In the genomic region with DNA sequence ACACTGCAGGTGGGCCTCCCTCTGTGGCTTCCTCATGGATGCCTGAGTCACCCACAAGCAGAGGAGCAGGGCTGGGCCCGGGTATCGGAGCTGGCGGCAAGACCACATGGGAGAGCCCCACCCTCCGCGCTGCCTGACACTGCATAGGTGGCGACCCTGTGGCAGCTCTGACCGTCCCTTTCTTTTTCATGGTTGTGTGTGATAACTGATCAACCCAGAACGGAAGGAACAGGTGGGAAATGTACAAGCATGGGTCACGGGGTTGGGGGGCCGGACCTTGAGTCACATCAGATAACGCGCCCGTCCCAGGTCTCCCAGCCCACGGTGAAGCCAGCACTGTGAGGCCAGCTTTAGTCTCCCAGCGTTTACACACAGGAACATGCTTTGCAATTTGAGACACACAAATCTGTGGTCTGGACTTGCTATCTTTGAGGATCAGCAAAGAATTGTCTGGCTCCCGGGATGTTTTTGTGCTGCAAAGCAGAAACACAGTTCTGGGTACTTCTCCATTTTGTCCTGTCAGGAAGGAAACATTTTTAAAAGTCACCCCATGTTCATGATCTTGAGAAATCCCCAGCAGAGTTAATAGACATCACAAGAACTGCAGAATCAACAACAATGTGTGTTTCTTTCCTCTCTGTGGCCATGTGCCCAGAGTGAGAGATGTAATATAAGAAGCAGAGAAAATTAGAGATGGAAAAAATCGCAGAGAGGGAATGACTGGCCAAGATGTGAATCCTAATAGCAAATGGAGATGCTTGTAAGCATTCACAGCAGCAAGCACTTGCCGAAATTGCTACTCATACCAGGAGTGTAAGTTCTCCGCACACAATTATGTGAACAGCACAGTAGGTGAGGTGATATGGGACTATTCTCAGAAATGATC, we compare ENCODE assay signal across 8 cellular contexts.
DNase-seq lines count a peak whose midpoint lies in the region; ATAC-seq and TF ChIP-seq lines count a peak whose summit lies in the region.

No MANE protein-coding gene starts in this region.

- peaks cover 20% of the 10 kb centered on the region for H3K4me1 ChIP-seq in DOHH2 (ENCODE audit: control insufficient read depth, low read length)
- peaks cover 10 to 20% (median 15%) of the 10 kb centered on the region in 3 donors for H3K4me1 ChIP-seq in skeletal muscle tissue (ENCODE audit: control insufficient read depth in 3 of 3, insufficient read depth in 3 of 3, low read length in 3 of 3)

- H4K20me1 ChIP-seq in DOHH2 (ENCODE audit: control insufficient read depth, insufficient read depth, low read depth, low read length): no peaks in the 10 kb centered on the region

- no peaks in the 10 kb centered on the region for H3K9me2 ChIP-seq in DOHH2 (replicated peaks; ENCODE audit: control insufficient read depth, low read length)

- no peak for TF ChIP-seq CTCF in DOHH2 (IDR thresholded peaks at IDR 0.05; ENCODE audit: low read depth, low read length, poor library complexity, severe bottlenecking)
- no peak for TF ChIP-seq CTCF in WERI-Rb-1 (IDR thresholded peaks at IDR 0.05; ENCODE audit: low read depth, low read length)

- H3K9ac ChIP-seq in skeletal muscle tissue (ENCODE audit: low read depth in 1 of 3, low read length in 3 of 3): peak overlapping the region in 2 of 3 donors; percentile 58 to 66

- no peaks in the 10 kb centered on the region for H3K36me3 ChIP-seq in DOHH2 (ENCODE audit: control insufficient read depth, low read length)
- H3K36me3 ChIP-seq in skeletal muscle tissue (ENCODE audit: control insufficient read depth in 3 of 3, insufficient read depth in 3 of 3, low read length in 3 of 3): no peaks in the 10 kb centered on the region
- H3K36me3 ChIP-seq in WERI-Rb-1: no peaks in the 10 kb centered on the region

- peaks cover 3% of the 10 kb centered on the region; the same call in 1 of the 2 replicates for H3F3A ChIP-seq in DOHH2 (ENCODE audit: control insufficient read depth, insufficient read depth)

- H3K9me3 ChIP-seq in DOHH2 (ENCODE audit: control insufficient read depth, insufficient read depth, low read length): no peaks in the 10 kb centered on the region
- H3K9me3 ChIP-seq in skeletal muscle tissue (ENCODE audit: control insufficient read depth in 3 of 3, low read length in 3 of 3): no peaks in the 10 kb centered on the region
- H3K9me3 ChIP-seq in WERI-Rb-1 (ENCODE audit: severe bottlenecking): peaks cover 4% of the 10 kb centered on the region

- peak overlapping the region; percentile 57 for H3K4me2 ChIP-seq in DOHH2 (ENCODE audit: low read length)

- intact Hi-C loops in left cardiac atrium (cut with DNase I): no loop called here

- peak overlapping the region; percentile 43 for H3K27ac ChIP-seq in DOHH2 (ENCODE audit: low read depth, low read length)
- peak overlapping the region; percentile 83 for H3K27ac ChIP-seq in skeletal muscle tissue (ENCODE audit: low read depth, low read length)
- no peak overlapping the region for H3K27ac ChIP-seq in WERI-Rb-1

- ATAC-seq in GM19397 (IDR thresholded peaks at IDR 0.05; ENCODE audit: unreplicated experiment) (peak; percentile 86), HG03469 (IDR thresholded peaks at IDR 0.05; ENCODE audit: unreplicated experiment) (peak; percentile 70), left cardiac atrium (peak; percentile 79 to 80)

- DNase-seq in activated CD8-positive, alpha-beta memory T cell treated with anti-CD3 and anti-CD28 coated beads, Interleukin-2, amount 50 U/mL, for 48 hours: peak; percentile 57
- DNase-seq in left cardiac atrium (peak; percentile 56), OCI-M2 (lab: John Stamatoyannopoulos, UW; ENCODE audit: unreplicated experiment) (no peak), WERI-Rb-1 (no peak)

- H3K27me3 ChIP-seq in DOHH2 (ENCODE audit: control insufficient read depth, low read length): no peaks in the 10 kb centered on the region
- H3K27me3 ChIP-seq in skeletal muscle tissue (ENCODE audit: control insufficient read depth in 3 of 3, insufficient read depth in 3 of 3, low read length in 3 of 3): no peaks in the 10 kb centered on the region
- H3K27me3 ChIP-seq in WERI-Rb-1 (ENCODE audit: insufficient read depth, low read depth, severe bottlenecking): no peaks in the 10 kb centered on the region

- H3K79me2 ChIP-seq in DOHH2 (ENCODE audit: control insufficient read depth, low read length): no peaks in the 10 kb centered on the region

- H3K4me3 ChIP-seq in DOHH2 (ENCODE audit: low read length): peak overlapping the region; percentile 28
- H3K4me3 ChIP-seq in skeletal muscle tissue (ENCODE audit: low read length in 3 of 3): peak overlapping the region; percentile 4 to 58 (median 49)
- H3K4me3 ChIP-seq in WERI-Rb-1 (ENCODE audit: low read depth, low read length): no peak overlapping the region

Comparison
In these comparisons a context has a peak if more than half of its experiments do, and no peak if none do; other contexts are left out.
1. DNase-seq: peak in activated CD8-positive, alpha-beta memory T cell treated with anti-CD3 and anti-CD28 coated beads, Interleukin-2, amount 50 U/mL, for 48 hours (single experiment) and left cardiac atrium (single experiment); none in OCI-M2 (single experiment) and WERI-Rb-1 (single experiment).
2. Peak in every context shown above with its lines, with median percentiles within 50 percentile points of each other: ATAC-seq.